Comparison of ENCODE assay signal across 9 cellular contexts in the genomic region with DNA sequence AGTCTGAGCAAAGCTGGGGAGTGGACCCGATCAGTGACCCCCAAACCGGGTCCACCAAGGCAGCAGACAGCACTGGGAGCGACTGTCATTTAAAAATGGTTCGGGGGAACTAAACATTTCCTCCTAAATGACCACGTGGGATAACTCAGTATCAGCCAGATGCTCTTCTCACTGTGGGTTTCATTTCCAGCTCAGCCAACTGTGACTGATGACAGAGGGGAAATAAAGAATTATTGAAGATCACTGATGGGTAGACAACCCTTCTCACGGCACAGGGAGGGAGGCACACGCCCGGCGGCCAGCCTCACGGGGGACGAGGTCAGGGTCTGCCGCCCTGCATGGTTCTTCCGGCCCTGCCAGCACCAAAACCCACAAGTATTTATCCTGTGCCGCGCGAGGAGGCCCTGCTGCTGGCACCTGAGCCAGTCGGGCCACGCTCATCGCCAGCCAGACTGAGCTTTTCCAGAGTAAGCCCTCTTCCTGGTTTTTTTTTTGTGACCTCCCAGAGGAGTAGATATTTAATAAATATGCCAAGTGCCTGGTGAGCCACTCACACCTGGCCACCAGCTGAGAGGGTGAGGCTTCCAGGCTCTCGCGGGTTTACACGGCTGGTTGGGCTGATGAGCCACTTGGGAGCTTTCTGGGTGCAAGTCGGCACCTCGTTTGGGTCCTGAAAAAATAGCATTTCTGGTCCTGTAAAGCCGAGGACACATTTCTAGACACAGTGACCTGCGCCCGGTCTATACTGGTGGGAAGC. TPM values are rescaled to one million over a fixed set of nuclear protein-coding genes. Genes with fewer than 3 reads are reported as not detected.
DNase-seq lines count a peak whose midpoint lies in the region; ATAC-seq, FAIRE-seq and TF ChIP-seq lines count a peak whose summit lies in the region.
"Had no signal": no experiment of that assay in that cellular context is flagged by ENCODE, and none has a peak within 500 bp of the region (broad histone marks: within the 10 kb centered on the region; RNA-seq: fewer than 3 reads in every experiment).

No MANE protein-coding gene starts in this region.

- no peak overlapping the region for H3K27ac Mint-ChIP-seq in activated naive CD8-positive, alpha-beta T cell
- no peak overlapping the region for H3K27ac Mint-ChIP-seq in stimulated activated naive CD8-positive, alpha-beta T cell treated with anti-CD3 and anti-CD28 coated beads, Interleukin-15, Interleukin-2, amounts not matched to agents 100 ng/mL and 50 ng/mL, for 24 hours
- H3K27ac Mint-ChIP-seq: activated naive CD4-positive, alpha-beta T cell treated with anti-CD3 and anti-CD28 coated beads, Interleukin-2, amount 50 U/mL, for 72 hours had no signal

- H3K27me3 Mint-ChIP-seq in activated naive CD8-positive, alpha-beta T cell = no peaks in the 10 kb centered on the region
- H3K27me3 Mint-ChIP-seq in stimulated activated naive CD8-positive, alpha-beta T cell treated with anti-CD3 and anti-CD28 coated beads, Interleukin-15, Interleukin-2, amounts not matched to agents 100 ng/mL and 50 ng/mL, for 24 hours = no peaks in the 10 kb centered on the region

- H3K4me3 Mint-ChIP-seq in activated naive CD8-positive, alpha-beta T cell = peak overlapping the region; percentile 61
- H3K4me3 Mint-ChIP-seq in stimulated activated naive CD8-positive, alpha-beta T cell treated with anti-CD3 and anti-CD28 coated beads, Interleukin-15, Interleukin-2, amounts not matched to agents 100 ng/mL and 50 ng/mL, for 24 hours = peak overlapping the region; percentile 51

- no peak for TF ChIP-seq CTCF in D721Med (IDR thresholded peaks at IDR 0.05; ENCODE audit: insufficient read depth, missing control alignments)

- no peaks in the 10 kb centered on the region for H3K9me3 Mint-ChIP-seq in activated naive CD8-positive, alpha-beta T cell (ENCODE audit: low read depth)
- no peaks in the 10 kb centered on the region for H3K9me3 Mint-ChIP-seq in stimulated activated naive CD8-positive, alpha-beta T cell treated with anti-CD3 and anti-CD28 coated beads, Interleukin-15, Interleukin-2, amounts not matched to agents 100 ng/mL and 50 ng/mL, for 24 hours
- H3K9me3 Mint-ChIP-seq: activated naive CD4-positive, alpha-beta T cell treated with anti-CD3 and anti-CD28 coated beads, Interleukin-2, amount 50 U/mL, for 72 hours had no signal

- no peaks in the 10 kb centered on the region for H3K36me3 Mint-ChIP-seq in activated naive CD8-positive, alpha-beta T cell
- H3K36me3 Mint-ChIP-seq in stimulated activated naive CD8-positive, alpha-beta T cell treated with anti-CD3 and anti-CD28 coated beads, Interleukin-15, Interleukin-2, amounts not matched to agents 100 ng/mL and 50 ng/mL, for 24 hours (ENCODE audit: low read depth) = no peaks in the 10 kb centered on the region
- H3K36me3 Mint-ChIP-seq: activated naive CD4-positive, alpha-beta T cell treated with anti-CD3 and anti-CD28 coated beads, Interleukin-2, amount 50 U/mL, for 72 hours had no signal

- H3K4me1 Mint-ChIP-seq in activated naive CD8-positive, alpha-beta T cell (ENCODE audit: low read depth) = peaks cover 6% of the 10 kb centered on the region
- peaks cover 14% of the 10 kb centered on the region for H3K4me1 Mint-ChIP-seq in stimulated activated naive CD8-positive, alpha-beta T cell treated with anti-CD3 and anti-CD28 coated beads, Interleukin-15, Interleukin-2, amounts not matched to agents 100 ng/mL and 50 ng/mL, for 24 hours (ENCODE audit: low read depth)

- DNase-seq in D721Med (ENCODE audit: insufficient read length, low spot score) (peak; percentile 19), GM19238 (ENCODE audit: insufficient read length, low spot score) (peak; percentile 67), NAMALWA (ENCODE audit: low spot score) (peak; percentile 93), mucosa of gallbladder (ENCODE audit: low spot score) (no peak)
- DNase-seq in stimulated activated CD4-positive, alpha-beta T cell treated with anti-CD3 and anti-CD28 coated beads, Interleukin-12 subunit alpha, Interleukin-12 subunit beta, amount 100 ng/mL, for 4 hours = no peak

- no peak for ATAC-seq in HG03025 (IDR thresholded peaks at IDR 0.05; ENCODE audit: low FRiP score, unreplicated experiment)

- no peak for FAIRE-seq in D721Med (lab: Jason Lieb, UNC)

RNA-seq across cellular contexts. Expression of gene MELTF, which starts 6.2 kb away (rescaled TPM):
- 2.8 TPM for total RNA-seq in mucosa of gallbladder

RNA-seq across cellular contexts. Expression of gene PIGZ, which starts 54.8 kb away (rescaled TPM):
- total RNA-seq in mucosa of gallbladder = 7.5 TPM

Comparison
In these comparisons a context has a peak if more than half of its experiments do, and no peak if none do; other contexts are left out.
1. DNase-seq: peak in D721Med (single experiment), GM19238 (single experiment) and NAMALWA (single experiment); none in mucosa of gallbladder (single experiment) and stimulated activated CD4-positive, alpha-beta T cell treated with anti-CD3 and anti-CD28 coated beads, Interleukin-12 subunit alpha, Interleukin-12 subunit beta, amount 100 ng/mL, for 4 hours (single experiment).